Comparison of ENCODE assay signal across 8 cellular contexts in genomic region chr17:61206922-61207321, GRCh38.
"Had no signal": no experiment of that assay in that cellular context is flagged by ENCODE, and none has a peak within 500 bp of the region (broad histone marks: within the 10 kb centered on the region; RNA-seq: fewer than 3 reads in every experiment).

No MANE protein-coding gene starts in this region.

- FAIRE-seq: HepG2 had no signal

- ATAC-seq: HCT116, HepG2 had no signal

- H3K9ac ChIP-seq: GM23248 had no signal

- H3K36me3 ChIP-seq: HAP-1 had no signal

- H3K9me3 ChIP-seq: HAP-1 had no signal

- H2AFZ ChIP-seq: GM23248 had no signal

- DNase-seq: GM23248, GOT3, H7, HFFc6 had no signal

- H3K27ac ChIP-seq: GM23248, HL-60 had no signal

- H3K4me3 ChIP-seq: GM23248, HAP-1 had no signal
